ENCODE assay signal across 18 cellular contexts in the genomic region with DNA sequence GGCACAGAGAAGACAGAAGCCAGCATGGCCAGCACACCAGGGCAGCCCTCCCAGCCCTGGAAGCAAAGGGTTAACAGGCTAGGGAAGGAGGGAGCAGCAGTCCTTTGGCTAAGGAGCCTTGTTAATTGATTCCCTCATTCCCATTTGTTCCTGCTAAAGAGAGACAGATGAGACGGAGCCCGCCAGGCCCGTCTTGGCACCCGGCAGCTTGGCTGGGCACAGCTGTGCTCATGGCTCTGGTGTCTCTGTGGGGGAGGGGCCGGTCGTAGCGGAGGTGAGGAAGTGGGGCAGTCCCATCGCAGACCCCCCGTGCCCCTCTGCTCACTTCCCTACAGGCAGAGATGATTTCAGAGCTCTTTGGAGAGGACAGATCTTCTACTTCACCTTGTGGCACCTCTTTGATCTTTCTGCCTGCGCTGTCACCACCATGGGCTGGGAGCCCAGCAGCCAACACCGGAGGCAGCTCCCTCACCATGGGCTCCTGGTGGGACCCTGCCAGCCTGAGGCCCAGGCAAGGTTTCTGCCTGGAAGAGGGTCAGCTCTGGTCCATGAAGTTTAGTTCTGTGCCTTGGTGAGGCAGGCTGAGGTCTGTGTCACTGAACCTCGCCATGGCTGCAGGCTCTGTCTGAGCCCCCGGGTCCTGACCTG. TPM values are rescaled to one million over a fixed set of nuclear protein-coding genes. Genes with fewer than 3 reads are reported as not detected.
DNase-seq lines count a peak whose midpoint lies in the region; ATAC-seq, FAIRE-seq and TF ChIP-seq lines count a peak whose summit lies in the region.
"Had no signal": no experiment of that assay in that cellular context is flagged by ENCODE, and none has a peak within 500 bp of the region (broad histone marks: within the 10 kb centered on the region; RNA-seq: fewer than 3 reads in every experiment).

No MANE protein-coding gene starts in this region.

- no peak for TF ChIP-seq RAD21 in H1 (IDR thresholded peaks at IDR 0.05 in 1 of 2, conservative IDR thresholded peaks at IDR 0.05 in 1 of 2; ENCODE audit: low read depth in 2 of 2, low read length in 2 of 2)

- peaks cover 2% of the 10 kb centered on the region for H3K4me1 Mint-ChIP-seq in activated CD4-positive, alpha-beta T cell treated with anti-CD3 and anti-CD28 coated beads for 36 hours

- H2AK5ac ChIP-seq in H1 (ENCODE audit: low read depth, low read length), result no peak overlapping the region

- H2BK15ac ChIP-seq in H1 (ENCODE audit: low read length), result no peak overlapping the region

- no peak for ATAC-seq in GM18870 (IDR thresholded peaks at IDR 0.05; ENCODE audit: unreplicated experiment)
- no peak for ATAC-seq in activated CD4-positive, alpha-beta T cell treated with anti-CD3 and anti-CD28 coated beads for 36 hours
- ATAC-seq: HepG2 had no signal

- H3K4me3 ChIP-seq in BLaER1 (no peak overlapping the region), H1 (ENCODE audit: extremely low read depth in 1 of 4, insufficient read depth in 2 of 4, low read depth in 3 of 4, low read length in 4 of 4) (peak overlapping the region in 1 of 4 experiments; percentile 10; a peak in 2 of 8 replicates), muscle layer of colon (ENCODE audit: low read depth in 1 of 2, low read length in 2 of 2) (no peak overlapping the region)
- H3K4me3 ChIP-seq: colonic mucosa, lung, upper lobe of left lung had no signal

- H3K9ac ChIP-seq in BLaER1, result peak overlapping the region; percentile 73
- no peak overlapping the region; a peak in 1 of 7 replicates for H3K9ac ChIP-seq in H1 (replicated peaks in 1 of 4; ENCODE audit: extremely low read depth in 1 of 4, low read depth in 3 of 4, low read length in 3 of 4)
- H3K9ac ChIP-seq in muscle layer of colon (ENCODE audit: low read length), result no peak overlapping the region

- CTCF ChIA-PET in H1 (lab: Charles Lee; ENCODE audit: partially characterized antibody), result interaction anchor here (1.3 to 16.9 kb wide), 5 partner anchors 8 to 40 kb away, joined by 5 to 247 read pairs (median 10); partner anchors contain the start of gene FOXO6
- CTCF ChIA-PET in activated CD4-positive, alpha-beta T cell treated with anti-CD3 and anti-CD28 coated beads for 36 hours (lab: Charles Lee), result interaction anchor here (1.0 kb wide), 1 partner anchor 43 kb away, joined by 3 read pairs; no protein-coding TSS in a partner anchor

- POLR2A ChIA-PET in H1 (lab: Charles Lee; ENCODE audit: partially characterized antibody), result interaction anchor here (0.8 to 1.1 kb wide), 4 partner anchors 12 to 38 kb away, joined by 3 read pairs; partner anchors contain the start of gene FOXO6
- POLR2A ChIA-PET in activated CD4-positive, alpha-beta T cell treated with anti-CD3 and anti-CD28 coated beads for 36 hours (lab: Charles Lee), result no interaction called here

- no peak overlapping the region for H3K23ac ChIP-seq in H1 (ENCODE audit: insufficient read length)

- H3K9me3 ChIP-seq in BLaER1, result peaks cover 26% of the 10 kb centered on the region
- no peaks in the 10 kb centered on the region for H3K9me3 ChIP-seq in H1 (ENCODE audit: insufficient read depth in 2 of 2, low read depth in 1 of 2, low read length in 1 of 2)
- H3K9me3 ChIP-seq in muscle layer of colon (ENCODE audit: low read length), result no peaks in the 10 kb centered on the region
- H3K9me3 ChIP-seq: colonic mucosa, upper lobe of left lung had no signal

- H3K27ac ChIP-seq in BLaER1 (peak overlapping the region; percentile 90), H1 (ENCODE audit: low read depth, low read length) (no peak overlapping the region), muscle layer of colon (ENCODE audit: low read depth, low read length) (peak overlapping the region; percentile 56)
- H3K27ac ChIP-seq: colonic mucosa, epithelial cell of prostate, upper lobe of left lung had no signal

- H3K27ac Mint-ChIP-seq in activated CD4-positive, alpha-beta T cell treated with anti-CD3 and anti-CD28 coated beads for 36 hours, result no peak overlapping the region
- H3K27ac Mint-ChIP-seq: activated B cell treated with CpG ODN at 0.5 μM for 24 hours had no signal

- H2BK120ac ChIP-seq in H1 (replicated peaks; ENCODE audit: low read depth, low read length), result no peak overlapping the region

- H3K79me1 ChIP-seq in H1 (ENCODE audit: low read depth, low read length), result no peaks in the 10 kb centered on the region

- no peak overlapping the region for H2BK5ac ChIP-seq in H1 (ENCODE audit: low read depth, low read length)

- H3K27me3 ChIP-seq in BLaER1 (no peaks in the 10 kb centered on the region), H1 (replicated peaks in 1 of 4; ENCODE audit: control insufficient read depth in 3 of 4, extremely low read depth in 1 of 4, insufficient read depth in 3 of 4, low read length in 3 of 4) (peaks cover 0 to 5% (median 2%) of the 10 kb centered on the region in 4 experiments; a peak in 3 of 7 replicates), muscle layer of colon (ENCODE audit: control insufficient read depth in 1 of 2, insufficient read depth in 2 of 2, low read length in 2 of 2) (no peaks in the 10 kb centered on the region)
- H3K27me3 ChIP-seq: colonic mucosa, upper lobe of left lung had no signal

- no peak overlapping the region for H3K14ac ChIP-seq in H1 (ENCODE audit: insufficient read length)

- no peak for TF ChIP-seq POLR2A in H1 (IDR thresholded peaks at IDR 0.05; ENCODE audit: control extremely low read depth in 1 of 2, low read depth in 2 of 2, low read length in 2 of 2)

- intact Hi-C loops in activated CD4-positive, alpha-beta T cell treated with anti-CD3 and anti-CD28 coated beads for 36 hours (cut with DNase I, micrococcal nuclease), result no loop called here

- H3K27me3 Mint-ChIP-seq in activated CD4-positive, alpha-beta T cell treated with anti-CD3 and anti-CD28 coated beads for 36 hours, result peaks cover 24% of the 10 kb centered on the region

- H3K4me1 ChIP-seq in BLaER1 (peaks cover 85% of the 10 kb centered on the region), H1 (replicated peaks in 1 of 4; ENCODE audit: control insufficient read depth in 3 of 4, insufficient read depth in 4 of 4, low read length in 3 of 4) (peaks cover 4 to 31% (median 28%) of the 10 kb centered on the region in 4 experiments), muscle layer of colon (ENCODE audit: insufficient read depth, low read length) (peaks cover 15% of the 10 kb centered on the region)
- H3K4me1 ChIP-seq: colonic mucosa had no signal

- H3K4me2 ChIP-seq in BLaER1 (peak overlapping the region; percentile 73), H1 (ENCODE audit: insufficient read depth in 1 of 2, low read depth in 2 of 2, low read length in 2 of 2) (peak overlapping the region; percentile 38 to 56; a peak in 3 of 4 replicates)

- TF ChIP-seq EP300 in H1 (IDR thresholded peaks at IDR 0.05; ENCODE audit: borderline replicate concordance in 1 of 2, low read depth in 2 of 2, low read length in 2 of 2), result no peak

- no peaks in the 10 kb centered on the region for H3K79me2 ChIP-seq in H1 (ENCODE audit: control insufficient read depth in 1 of 2, insufficient read depth in 2 of 2, low read length in 2 of 2)

- H3K4ac ChIP-seq in H1 (replicated peaks; ENCODE audit: insufficient read length, low read depth, low read length), result no peak overlapping the region

- no peak for FAIRE-seq in H1 (lab: Jason Lieb, UNC)
- FAIRE-seq: D721Med, HepG2 had no signal

- no peak for TF ChIP-seq CTCF in H1 (IDR thresholded peaks at IDR 0.05; ENCODE audit: control extremely low read depth in 1 of 3, insufficient read depth in 1 of 3, low read depth in 1 of 3, low read length in 3 of 3)

- H2AFZ ChIP-seq in H1 (ENCODE audit: low read length), result no peak overlapping the region

- H4K8ac ChIP-seq in H1 (ENCODE audit: extremely low read depth, insufficient read depth, low read length), result no peak overlapping the region

- DNase-seq in NCI-H2029 (lab: John Stamatoyannopoulos, UW) (peak; percentile 100), H1 (ENCODE audit: low read depth in 1 of 2, low spot score in 2 of 2) (no peak), HCEC 1CT (no peak), NCI-H1417 treated with DMSO at 0.1 percent for 48 hours (lab: John Stamatoyannopoulos, UW) (no peak)
- no peak for DNase-seq in activated CD4-positive, alpha-beta T cell treated with anti-CD3 and anti-CD28 coated beads for 36 hours
- DNase-seq: activated B cell treated with CpG ODN at 0.5 μM for 24 hours; activated CD8-positive, alpha-beta memory T cell treated with anti-CD3 and anti-CD28 coated beads, Interleukin-2, amount 50 U/mL, for 4 hours; colonic mucosa; stimulated activated CD8-positive, alpha-beta memory T cell treated with anti-CD3 and anti-CD28 coated beads, Interleukin-4, amount 100 ng/mL, for 48 hours; upper lobe of left lung had no signal

- H3K18ac ChIP-seq in H1 (ENCODE audit: extremely low read depth, low read length), result peak overlapping the region; percentile 7; the same call in 1 of the 2 replicates

- H3K23me2 ChIP-seq in H1 (ENCODE audit: low read depth, low read length), result peaks cover 2% of the 10 kb centered on the region; the same call in 1 of the 2 replicates

- H4K5ac ChIP-seq in H1 (ENCODE audit: insufficient read length, low read depth, low read length), result no peak overlapping the region

- H4K20me1 ChIP-seq in BLaER1 (no peaks in the 10 kb centered on the region), H1 (replicated peaks in 1 of 2; ENCODE audit: control insufficient read depth in 1 of 2, insufficient read depth in 2 of 2, low read length in 2 of 2) (peaks cover 0 to 2% of the 10 kb centered on the region in 2 experiments)

- no peaks in the 10 kb centered on the region for H3K36me3 Mint-ChIP-seq in activated CD4-positive, alpha-beta T cell treated with anti-CD3 and anti-CD28 coated beads for 36 hours (ENCODE audit: low read depth)

- peaks cover 5% of the 10 kb centered on the region for H3K9me3 Mint-ChIP-seq in activated CD4-positive, alpha-beta T cell treated with anti-CD3 and anti-CD28 coated beads for 36 hours (ENCODE audit: low read depth)

- no peaks in the 10 kb centered on the region for H3K36me3 ChIP-seq in BLaER1
- no peaks in the 10 kb centered on the region for H3K36me3 ChIP-seq in H1 (ENCODE audit: control insufficient read depth in 2 of 4, insufficient read depth in 4 of 4, low read length in 3 of 4)
- no peaks in the 10 kb centered on the region for H3K36me3 ChIP-seq in muscle layer of colon (ENCODE audit: insufficient read depth, low read length)
- H3K36me3 ChIP-seq: colonic mucosa, upper lobe of left lung had no signal

- no peak overlapping the region for H4K91ac ChIP-seq in H1 (replicated peaks; ENCODE audit: insufficient read length, low read length)

- WGBS in H1 (ENCODE audit: extremely low coverage in 1 of 2, insufficient coverage in 1 of 2, insufficient read length in 1 of 2, insufficient replicate concordance in 2 of 2, low coverage in 1 of 2, low lambda C conversion rate in 2 of 2, missing lambda C conversion rate in 1 of 2), 2 experiments, result 35% methylated on average over 13 of the region's 13 CpGs; no CpG with 5 or more reads in 1 of the 2 experiments

- H3K56ac ChIP-seq in H1 (replicated peaks; ENCODE audit: insufficient read length, low read depth, low read length), result no peak overlapping the region

- H2BK20ac ChIP-seq in H1 (ENCODE audit: low read length), result 0 out of 2 replicates have a peak overlapping the region, but pooled peaks have one; percentile 44

- peak overlapping the region; percentile 61; the same call in 1 of the 2 replicates for H2BK12ac ChIP-seq in H1 (ENCODE audit: low read depth, low read length)

- no peak overlapping the region for H3K4me3 Mint-ChIP-seq in activated CD4-positive, alpha-beta T cell treated with anti-CD3 and anti-CD28 coated beads for 36 hours
- H3K4me3 Mint-ChIP-seq: activated B cell treated with CpG ODN at 0.5 μM for 24 hours had no signal

RNA-seq across cellular contexts. Expression of gene FOXO6, which starts 38.0 kb away (rescaled TPM):
- 3.0 and 3.8 TPM in 2 replicates for total RNA-seq in H1 (2021; fragmentation: NEBNext Ultra II Directional; extraction: Animal tissue kit (Norgen Biotek cat#: 25700))
- polyA plus RNA-seq in H1 (2011; rRNA removed), result 0.59 and 1.2 TPM in 2 replicates
- 0.52 TPM for polyA plus RNA-seq in H1 (2011; cell fraction: cytosol; rRNA removed)
- 1.8 TPM for polyA plus RNA-seq in H1 (2011; cell fraction: nucleus; rRNA removed)
- 2.2 to 4.1 TPM (median 3.4 TPM) in 4 replicates for polyA plus RNA-seq in H1 (2012, experiment 1 of 2)
- 1.4 TPM for polyA plus RNA-seq in H1 (2012, experiment 2 of 2)
- 1.9 TPM for polyA plus RNA-seq in H1 (2013, experiment 1 of 2)
- 1.8 TPM for polyA plus RNA-seq in H1 (2013, experiment 2 of 2)
- 0.27 and 0.54 TPM in 2 replicates for polyA minus RNA-seq in H1 (2011; rRNA and poly(A)+ RNA removed)
- polyA minus RNA-seq in H1 (2011; cell fraction: cytosol; rRNA and poly(A)+ RNA removed), result 2.3 TPM
- 2.8 TPM for polyA minus RNA-seq in H1 (2011; cell fraction: nucleus; rRNA and poly(A)+ RNA removed)
- under 1 TPM in 1 of 2 experiments, not detected in 1; 0.09 TPM for total RNA-seq in activated CD4-positive, alpha-beta T cell treated with anti-CD3 and anti-CD28 coated beads for 36 hours
- total RNA-seq: OCI-LY7 had no signal
- polyA plus RNA-seq: HepG2 had no signal
